In the genomic region with DNA sequence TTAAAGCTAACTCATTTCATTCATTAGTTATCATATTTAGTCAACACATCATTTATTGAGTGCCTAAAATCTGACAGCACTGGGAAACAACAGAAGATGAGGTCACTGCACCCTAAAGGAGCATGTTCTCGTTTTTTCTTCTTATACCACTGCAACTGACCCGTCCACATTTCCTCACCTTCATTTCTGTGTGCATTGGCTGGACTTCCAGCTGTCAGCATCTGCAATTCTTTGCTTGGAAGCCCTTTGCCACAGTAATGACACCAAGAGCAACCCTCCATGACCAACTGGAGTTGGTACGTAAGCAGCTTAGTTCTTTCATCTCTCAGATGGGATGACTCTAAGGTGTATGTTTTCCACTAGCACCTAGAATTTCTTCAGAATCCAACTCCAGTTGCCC, we compare ENCODE assay signal across 19 cellular contexts. TPM values are rescaled to one million over a fixed set of nuclear protein-coding genes. Genes with fewer than 3 reads are reported as not detected.
DNase-seq lines count a peak whose midpoint lies in the region; FAIRE-seq and TF ChIP-seq lines count a peak whose summit lies in the region.
"Had no signal": no experiment of that assay in that cellular context is flagged by ENCODE, and none has a peak within 500 bp of the region (broad histone marks: within the 10 kb centered on the region; RNA-seq: fewer than 3 reads in every experiment).

No MANE protein-coding gene starts in this region.

- H4K8ac ChIP-seq in trophoblast cell (ENCODE audit: low read depth, low read length) = no peak overlapping the region

- H3K9me2 ChIP-seq in neural cell (ENCODE audit: insufficient read depth, low read length) = no peaks in the 10 kb centered on the region

- no peak overlapping the region for H3K9ac ChIP-seq in astrocyte (ENCODE audit: low read length)
- no peak overlapping the region for H3K9ac ChIP-seq in neural cell (ENCODE audit: low read length)
- no peak overlapping the region for H3K9ac ChIP-seq in trophoblast cell (ENCODE audit: low read length)

- peak overlapping the region; percentile 7 for H2AK5ac ChIP-seq in trophoblast cell (ENCODE audit: low read length)

- H3K4ac ChIP-seq in trophoblast cell (ENCODE audit: low read depth, low read length) = no peak overlapping the region

- no peak for TF ChIP-seq CTCF in astrocyte (IDR thresholded peaks at IDR 0.05; ENCODE audit: insufficient read depth, low read depth, low read length)
- TF ChIP-seq CTCF in neural cell (IDR thresholded peaks at IDR 0.05; ENCODE audit: poor library complexity, severe bottlenecking) = no peak
- TF ChIP-seq CTCF in GM10266 (IDR thresholded peaks at IDR 0.05; ENCODE audit: control insufficient read depth, insufficient read depth, low read depth, missing control alignments) = no peak
- TF ChIP-seq CTCF in suprapubic skin (IDR thresholded peaks at IDR 0.05) = no peak

- H3K4me3 Mint-ChIP-seq in astrocyte (ENCODE audit: unreplicated experiment) = no peak overlapping the region
- H3K4me3 Mint-ChIP-seq: CD4-positive, alpha-beta memory T cell had no signal

- peaks cover 23% of the 10 kb centered on the region for H3K79me2 ChIP-seq in astrocyte (ENCODE audit: insufficient read depth, low read length)
- peaks cover 62% of the 10 kb centered on the region for H3K79me2 ChIP-seq in neural cell (replicated peaks; ENCODE audit: insufficient read depth, low read length)
- no peaks in the 10 kb centered on the region for H3K79me2 ChIP-seq in trophoblast cell (ENCODE audit: control insufficient read depth, insufficient read depth, low read length, poor library complexity)

- no peaks in the 10 kb centered on the region for H3K27me3 Mint-ChIP-seq in astrocyte (ENCODE audit: low read depth, unreplicated experiment)

- H3K9me3 ChIP-seq in astrocyte (ENCODE audit: insufficient read depth, low read depth, low read length) = no peaks in the 10 kb centered on the region
- no peaks in the 10 kb centered on the region for H3K9me3 ChIP-seq in neural cell (ENCODE audit: low read length)
- H3K9me3 ChIP-seq in trophoblast cell (ENCODE audit: insufficient read depth, low read depth, low read length) = no peaks in the 10 kb centered on the region
- no peaks in the 10 kb centered on the region for H3K9me3 ChIP-seq in suprapubic skin
- H3K9me3 ChIP-seq: A549, BE2C had no signal

- H4K12ac ChIP-seq in trophoblast cell (ENCODE audit: low read depth, low read length) = no peak overlapping the region

- peaks cover 34% of the 10 kb centered on the region for H3K4me1 ChIP-seq in astrocyte (ENCODE audit: insufficient read depth, low read length)
- H3K4me1 ChIP-seq in trophoblast cell (ENCODE audit: control insufficient read depth in 1 of 2, insufficient read depth in 2 of 2, low read length in 2 of 2) = no peaks in the 10 kb centered on the region
- H3K4me1 ChIP-seq in suprapubic skin = peaks cover 3% of the 10 kb centered on the region
- H3K4me1 ChIP-seq: A549, BE2C had no signal

- DNase-seq in astrocyte (ENCODE audit: low read depth) (no peak), caudate nucleus (lab: John Stamatoyannopoulos, UW) (no peak), trophoblast cell (no peak), GM10266 (ENCODE audit: extremely low spot score) (no peak), superior temporal gyrus (ENCODE audit: extremely low spot score) (no peak), suprapubic skin (ENCODE audit: low spot score in 2 of 2) (no peak), NCI-H2171 treated with DMSO at 0.1 percent for 48 hours (lab: John Stamatoyannopoulos, UW) (no peak)
- DNase-seq: BE2C; CD4-positive, alpha-beta memory T cell; DMS153; DMS79 treated with DMSO at 0.1 percent for 48 hours; EL had no signal

- no peak overlapping the region for H2BK5ac ChIP-seq in trophoblast cell (ENCODE audit: low read depth, low read length, poor library complexity)

- H3K27ac Mint-ChIP-seq in astrocyte (ENCODE audit: unreplicated experiment) = peak overlapping the region; percentile 55

- H2BK120ac ChIP-seq in trophoblast cell (ENCODE audit: insufficient read depth, low read length, poor library complexity) = no peak overlapping the region

- FAIRE-seq in astrocyte (lab: Jason Lieb, UNC) = no peak
- FAIRE-seq: A549, D721Med, H54 had no signal

- no peak for TF ChIP-seq RAD21 in neural cell (conservative IDR thresholded peaks at IDR 0.05)

- H3K36me3 ChIP-seq in astrocyte (ENCODE audit: insufficient read depth, low read length) (no peaks in the 10 kb centered on the region), neural cell (ENCODE audit: insufficient read depth, low read length) (no peaks in the 10 kb centered on the region), trophoblast cell (ENCODE audit: control insufficient read depth in 1 of 2, insufficient read depth in 2 of 2, low read length in 2 of 2) (no peaks in the 10 kb centered on the region), suprapubic skin (no peaks in the 10 kb centered on the region)
- H3K36me3 ChIP-seq: BE2C had no signal

- no peak overlapping the region for H3K27ac ChIP-seq in astrocyte (ENCODE audit: low read depth, low read length)
- peak overlapping the region; percentile 59 for H3K27ac ChIP-seq in caudate nucleus (ENCODE audit: low read depth, low read length)
- peak overlapping the region; percentile 80 for H3K27ac ChIP-seq in neural cell (ENCODE audit: low read length)
- H3K27ac ChIP-seq in trophoblast cell (ENCODE audit: low read depth, low read length) = no peak overlapping the region
- no peak overlapping the region for H3K27ac ChIP-seq in suprapubic skin
- H3K27ac ChIP-seq: A549, C4-2B, HL-60 had no signal

- H3K4me3 ChIP-seq in astrocyte (ENCODE audit: insufficient read depth, low read depth, low read length) (no peak overlapping the region), neural cell (ENCODE audit: low read length) (no peak overlapping the region), trophoblast cell (ENCODE audit: low read depth, low read length) (no peak overlapping the region), suprapubic skin (no peak overlapping the region)
- H3K4me3 ChIP-seq: A549 had no signal

- H3K36me3 Mint-ChIP-seq in astrocyte (ENCODE audit: low read depth, unreplicated experiment) = peaks cover 2% of the 10 kb centered on the region
- H3K36me3 Mint-ChIP-seq: CD4-positive, alpha-beta memory T cell had no signal

- H4K91ac ChIP-seq in trophoblast cell (ENCODE audit: low read depth, low read length) = peak overlapping the region; percentile 7

- no peak overlapping the region for H2BK12ac ChIP-seq in trophoblast cell (ENCODE audit: low read length)

- H3K14ac ChIP-seq in trophoblast cell (ENCODE audit: low read length) = no peak overlapping the region

- no peaks in the 10 kb centered on the region for H3F3A ChIP-seq in neural cell (ENCODE audit: insufficient read depth, low read length, poor library complexity, severe bottlenecking)

- H3K79me1 ChIP-seq in trophoblast cell (ENCODE audit: low read length) = no peaks in the 10 kb centered on the region

- WGBS in trophoblast cell (ENCODE audit: extremely low coverage, insufficient coverage, insufficient read length) = no CpG with 5 or more reads among the region's 3 CpGs
- WGBS in suprapubic skin = 88% methylated on average over 3 of the region's 3 CpGs

- H3K27me3 ChIP-seq in astrocyte (ENCODE audit: insufficient read depth, low read length) (no peaks in the 10 kb centered on the region), neural cell (ENCODE audit: insufficient read depth, low read depth, low read length) (no peaks in the 10 kb centered on the region), trophoblast cell (ENCODE audit: insufficient read depth, low read length) (no peaks in the 10 kb centered on the region), suprapubic skin (no peaks in the 10 kb centered on the region)

- no peaks in the 10 kb centered on the region for H3K9me3 Mint-ChIP-seq in astrocyte (ENCODE audit: unreplicated experiment)
- H3K9me3 Mint-ChIP-seq: CD4-positive, alpha-beta memory T cell had no signal

- H4K20me1 ChIP-seq in astrocyte (ENCODE audit: insufficient read depth, low read length) (no peaks in the 10 kb centered on the region), neural cell (ENCODE audit: insufficient read depth) (no peaks in the 10 kb centered on the region)

- no peak overlapping the region for H3K23ac ChIP-seq in trophoblast cell (ENCODE audit: low read length)

- TF ChIP-seq EP300 in neural cell (conservative IDR thresholded peaks at IDR 0.05; ENCODE audit: poor library complexity, severe bottlenecking) (no peak), suprapubic skin (IDR thresholded peaks at IDR 0.05) (no peak)

- H3K4me2 ChIP-seq in astrocyte (ENCODE audit: low read length) (no peak overlapping the region), neural cell (ENCODE audit: low read length) (no peak overlapping the region), trophoblast cell (ENCODE audit: low read length) (no peak overlapping the region)
- H3K4me2 ChIP-seq: A549 had no signal

- peaks cover 39% of the 10 kb centered on the region for H3K4me1 Mint-ChIP-seq in astrocyte (ENCODE audit: low read depth, unreplicated experiment)
- H3K4me1 Mint-ChIP-seq: CD4-positive, alpha-beta memory T cell had no signal

- no peak for TF ChIP-seq POLR2A in suprapubic skin (IDR thresholded peaks at IDR 0.05)

- H3K18ac ChIP-seq in trophoblast cell (ENCODE audit: low read length) = no peak overlapping the region

- H2AFZ ChIP-seq in astrocyte (ENCODE audit: low read depth, low read length) = no peak overlapping the region
- H2AFZ ChIP-seq in neural cell (ENCODE audit: low read depth, low read length) = no peak overlapping the region
- H2AFZ ChIP-seq in trophoblast cell (ENCODE audit: insufficient read depth, low read length, poor library complexity) = no peak overlapping the region

TF ChIP-seq in neural cell, 6 proteins besides CTCF, POLR2A, EP300 and RAD21 (continues in another document):
- TF ChIP-seq MXI1 (conservative IDR thresholded peaks at IDR 0.05; ENCODE audit: poor library complexity, severe bottlenecking) (no peak), SMC3 (conservative IDR thresholded peaks at IDR 0.05; ENCODE audit: poor library complexity) (no peak)

RNA-seq across cellular contexts. Expression of a gene that starts 13.2 kb away (rescaled TPM):
- total RNA-seq in astrocyte (50.9 and 64.6 TPM in 2 replicates), suprapubic skin (10 to 100 TPM; 25.7 to 41.4 (median 29.8) TPM)
- polyA plus RNA-seq in neural cell = 2.7 and 8.0 TPM in 2 replicates
- 20.5 and 26.5 TPM in 2 replicates for polyA minus RNA-seq in neural cell
- polyA plus RNA-seq in trophoblast cell (2013) = 27.1 and 28.2 TPM in 2 replicates
- total RNA-seq: CD4-positive, alpha-beta memory T cell had no signal
- polyA plus RNA-seq: CD4-positive, alpha-beta memory T cell had no signal

RNA-seq across cellular contexts. Expression of a gene that starts 27.3 kb away (rescaled TPM):
- total RNA-seq in astrocyte (not detected in 2 replicates), suprapubic skin (under 1 TPM in 1 of 4 donors, not detected in 3; 0.72 TPM)
- not detected in 2 replicates for polyA plus RNA-seq in neural cell
- polyA minus RNA-seq in neural cell = not detected in 2 replicates
- not detected in 2 replicates for polyA plus RNA-seq in trophoblast cell (2013)
- total RNA-seq: CD4-positive, alpha-beta memory T cell had no signal
- polyA plus RNA-seq: AG04450; CD4-positive, alpha-beta memory T cell had no signal

Comparison
In these comparisons a context has a peak if more than half of its experiments do, and no peak if none do; other contexts are left out.
1. H3K27ac ChIP-seq: peak in caudate nucleus (single experiment) and neural cell (single experiment); none in astrocyte (single experiment), trophoblast cell (single experiment) and suprapubic skin (single experiment).